8 cellular contexts compared by ENCODE assay signal in genomic region chr2:53787911-53788289, GRCh38. TPM values are rescaled to one million over a fixed set of nuclear protein-coding genes. Genes with fewer than 3 reads are reported as not detected.
DNase-seq lines count a peak whose midpoint lies in the region; FAIRE-seq and TF ChIP-seq lines count a peak whose summit lies in the region.

No MANE protein-coding gene starts in this region.

- TF ChIP-seq CTCF in Calu3 (IDR thresholded peaks at IDR 0.05; ENCODE audit: unreplicated experiment) (no peak), OCI-LY3 (IDR thresholded peaks at IDR 0.05; ENCODE audit: low read depth, low read length) (no peak), endothelial cell (IDR thresholded peaks at IDR 0.05; ENCODE audit: unreplicated experiment) (no peak), ovary (IDR thresholded peaks at IDR 0.05) (no peak)

- H3K36me3 Mint-ChIP-seq in Calu3 (ENCODE audit: insufficient read depth, unreplicated experiment) (peaks cover 29% of the 10 kb centered on the region), endothelial cell (ENCODE audit: low read depth, unreplicated experiment) (peaks cover 12% of the 10 kb centered on the region)

- TF ChIP-seq EP300 in ovary (IDR thresholded peaks at IDR 0.05): no peak

- CTCF ChIA-PET in Calu3 (lab: Charles Lee): interaction anchor here (0.6 kb wide), 1 partner anchor 54 kb away, joined by 3 read pairs; no protein-coding TSS in a partner anchor

- H3K4me1 ChIP-seq in OCI-LY3 (ENCODE audit: low read length) (peaks cover 19% of the 10 kb centered on the region), ovary (ENCODE audit: insufficient read depth) (peaks cover 10% of the 10 kb centered on the region)

- peak overlapping the region; percentile 92 for H3K9ac ChIP-seq in OCI-LY3 (ENCODE audit: low read length)

- peak overlapping the region; percentile 98 for H3K4me3 ChIP-seq in OCI-LY3 (ENCODE audit: low read length)
- peak overlapping the region; percentile 76 for H3K4me3 ChIP-seq in ovary

- peaks cover 3% of the 10 kb centered on the region; the same call in 1 of the 2 replicates for H4K20me1 ChIP-seq in OCI-LY3 (ENCODE audit: insufficient read depth, low read length)

- peak overlapping the region; percentile 87 for H3K4me2 ChIP-seq in OCI-LY3 (ENCODE audit: low read length)

- H3K9me3 Mint-ChIP-seq in Calu3 (ENCODE audit: low read depth, unreplicated experiment) (no peaks in the 10 kb centered on the region), endothelial cell (ENCODE audit: unreplicated experiment) (no peaks in the 10 kb centered on the region)

- H3K27me3 ChIP-seq in OCI-LY3 (ENCODE audit: low read depth, low read length): no peaks in the 10 kb centered on the region
- H3K27me3 ChIP-seq in ovary: no peaks in the 10 kb centered on the region

- TF ChIP-seq POLR2A in ovary (IDR thresholded peaks at IDR 0.05) (no peak), H54 (IDR thresholded peaks at IDR 0.05; ENCODE audit: low read depth, low read length) (no peak)

- H3K4me3 Mint-ChIP-seq in Calu3 (ENCODE audit: low read depth, unreplicated experiment): peak overlapping the region; percentile 94
- peak overlapping the region; percentile 99 for H3K4me3 Mint-ChIP-seq in endothelial cell (ENCODE audit: unreplicated experiment)

- H3K4me1 Mint-ChIP-seq in Calu3 (ENCODE audit: low read depth, unreplicated experiment) (peaks cover 19% of the 10 kb centered on the region), endothelial cell (ENCODE audit: unreplicated experiment) (peaks cover 25% of the 10 kb centered on the region)

- H2AFZ ChIP-seq in OCI-LY3 (ENCODE audit: low read depth, low read length): no peak overlapping the region

- FAIRE-seq in H54 (lab: Jason Lieb, UNC): no peak

- H3K27me3 Mint-ChIP-seq in Calu3 (ENCODE audit: unreplicated experiment) (no peaks in the 10 kb centered on the region), endothelial cell (ENCODE audit: unreplicated experiment) (peaks cover 13% of the 10 kb centered on the region)

- no TSS peak for BruUV-seq in Calu3 (replicated peaks; lab: Mats Ljungman, UMichigan)

- WGBS in ovary, 3 donors: 3 to 4% (median 3%) methylated on average over 7 of the region's 7 CpGs

- intact Hi-C loops in Calu3 (cut with micrococcal nuclease; ENCODE audit: unreplicated experiment): no loop called here
- intact Hi-C loops in ovary (cut with DNase I): no loop called here

- peaks cover 97% of the 10 kb centered on the region for H3K79me2 ChIP-seq in OCI-LY3 (ENCODE audit: low read length)

- H3K27ac ChIP-seq in OCI-LY3 (ENCODE audit: low read length) (peak overlapping the region; percentile 71), ovary (no peak overlapping the region)

- H3K36me3 ChIP-seq in OCI-LY3 (replicated peaks; ENCODE audit: low read depth, low read length) (no peaks in the 10 kb centered on the region), ovary (no peaks in the 10 kb centered on the region)

- H3K27ac Mint-ChIP-seq in Calu3 (ENCODE audit: unreplicated experiment) (peak overlapping the region; percentile 86), endothelial cell (ENCODE audit: unreplicated experiment) (peak overlapping the region; percentile 97)

- no peak for DNase-seq in Calu3
- no peak for DNase-seq in endothelial cell (ENCODE audit: low spot score)
- no peak for DNase-seq in ovary
- DNase-seq in H54 (ENCODE audit: insufficient read length, low spot score): no peak
- no peak for DNase-seq in ecto neural progenitor cell (ENCODE audit: low spot score)
- no peak for DNase-seq in NOMO-1 (lab: John Stamatoyannopoulos, UW; ENCODE audit: unreplicated experiment in 2 of 2)
- DNase-seq in NCI-H2107 treated with DMSO at 0.1 percent for 48 hours (lab: John Stamatoyannopoulos, UW; ENCODE audit: unreplicated experiment): no peak

- H3K9me3 ChIP-seq in OCI-LY3 (ENCODE audit: insufficient read depth, low read length): no peaks in the 10 kb centered on the region
- no peaks in the 10 kb centered on the region for H3K9me3 ChIP-seq in ovary

RNA-seq across cellular contexts. Expression of gene ERLEC1, which starts 1.1 kb away (rescaled TPM):
- total RNA-seq in Calu3 (2022) (49.0 and 51.9 TPM in 2 replicates), endothelial cell (ENCODE audit: unreplicated experiment) (31.0 TPM), ovary (100 to 1,000 TPM in 1 of 7 donors, 10 to 100 TPM in 6; 33.0 to 109 (median 40.3) TPM)
- 10 to 100 TPM; 48.9 to 63.1 TPM for polyA plus RNA-seq in ovary

RNA-seq across cellular contexts. Expression of gene ASB3, which starts 1.1 kb away (rescaled TPM):
- total RNA-seq in Calu3 (2022) (14.2 and 15.8 TPM in 2 replicates), endothelial cell (ENCODE audit: unreplicated experiment) (25.2 TPM), ovary (10 to 100 TPM; 14.6 to 24.8 (median 21.2) TPM)
- 10 to 100 TPM in 1 of 2 donors, 1 to 10 TPM in 1; 9.6 to 16.9 TPM for polyA plus RNA-seq in ovary

RNA-seq across cellular contexts. Expression of gene CHAC2, which starts 20.3 kb away (rescaled TPM):
- total RNA-seq in Calu3 (2022): 7.4 and 8.8 TPM in 2 replicates
- 1.3 TPM for total RNA-seq in endothelial cell (ENCODE audit: unreplicated experiment)
- total RNA-seq in ovary: 1 to 10 TPM in 4 of 7 donors, under 1 TPM in 3; 0.48 to 2.0 (median 1.2) TPM
- polyA plus RNA-seq in ovary: 1 to 10 TPM in 1 of 2 donors, under 1 TPM in 1; 0.39 to 1.1 TPM
